Comparison of ENCODE assay signal across 1 cellular context in the genomic region with DNA sequence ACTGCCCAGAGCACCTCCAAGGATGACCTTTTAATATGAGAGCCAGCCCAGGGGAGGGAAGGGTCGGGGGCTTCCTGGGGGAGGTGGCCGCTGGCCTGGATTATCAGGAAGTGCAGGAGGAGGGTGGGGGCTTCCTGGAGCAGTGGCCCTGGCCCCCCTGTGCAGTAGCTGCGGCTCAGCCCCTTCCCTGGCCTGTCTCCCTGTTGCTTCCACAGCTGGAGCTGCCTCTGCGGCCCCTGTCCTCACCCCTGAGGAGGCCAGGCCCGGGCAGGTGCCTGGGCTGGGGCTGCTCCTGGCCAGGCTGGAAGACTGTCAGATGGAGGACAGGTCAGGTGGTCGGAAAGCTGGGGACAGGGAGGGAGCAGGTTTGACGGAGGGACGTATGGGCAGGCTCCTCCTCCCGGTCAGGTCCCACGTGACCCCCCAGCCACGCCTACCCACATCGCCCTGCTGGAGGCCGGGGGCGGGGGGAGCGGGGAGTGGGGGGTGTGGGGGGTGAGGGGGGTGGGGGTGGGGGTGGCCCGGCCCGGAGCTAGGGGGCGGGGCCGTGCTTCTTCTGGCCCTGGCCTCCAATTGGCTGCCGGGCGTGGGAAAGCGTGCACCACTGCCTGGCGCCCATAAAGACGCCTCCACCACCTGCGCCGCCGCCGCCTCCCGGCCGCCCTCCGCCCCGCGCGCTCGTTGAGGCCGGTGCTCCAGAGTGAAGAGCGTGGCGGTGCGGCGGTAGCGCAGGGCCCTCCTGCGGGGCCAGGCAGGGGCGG.
TF ChIP-seq lines count a peak whose summit lies in the region.

No MANE protein-coding gene starts in this region.

TF ChIP-seq in GM12878, 131 proteins besides CTCF, POLR2A, EP300 and RAD21 (continued from another document):
- TF ChIP-seq, protein P1, sequence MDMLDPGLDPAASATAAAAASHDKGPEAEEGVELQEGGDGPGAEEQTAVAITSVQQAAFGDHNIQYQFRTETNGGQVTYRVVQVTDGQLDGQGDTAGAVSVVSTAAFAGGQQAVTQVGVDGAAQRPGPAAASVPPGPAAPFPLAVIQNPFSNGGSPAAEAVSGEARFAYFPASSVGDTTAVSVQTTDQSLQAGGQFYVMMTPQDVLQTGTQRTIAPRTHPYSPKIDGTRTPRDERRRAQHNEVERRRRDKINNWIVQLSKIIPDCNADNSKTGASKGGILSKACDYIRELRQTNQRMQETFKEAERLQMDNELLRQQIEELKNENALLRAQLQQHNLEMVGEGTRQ (IDR thresholded peaks at IDR 0.05; ENCODE audit: borderline replicate concordance, low read depth, low read length): peak; percentile 80
- TF ChIP-seq, protein P2, sequence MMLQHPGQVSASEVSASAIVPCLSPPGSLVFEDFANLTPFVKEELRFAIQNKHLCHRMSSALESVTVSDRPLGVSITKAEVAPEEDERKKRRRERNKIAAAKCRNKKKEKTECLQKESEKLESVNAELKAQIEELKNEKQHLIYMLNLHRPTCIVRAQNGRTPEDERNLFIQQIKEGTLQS (IDR thresholded peaks at IDR 0.05; ENCODE audit: borderline replicate concordance, extremely low read depth, low read depth, low read length): peak; percentile 52; the same call in 1 of the 2 replicates
- TF ChIP-seq NFIC (IDR thresholded peaks at IDR 0.05; ENCODE audit: low read depth, low read length) (no peak), RAD51 (IDR thresholded peaks at IDR 0.05) (peak; percentile 94)
